ENCODE assay signal across 12 cellular contexts in genomic region chr2:161245671-161246070, GRCh38.
A peak's percentile ranks its signal among the peaks of the same experiment; 100 is the strongest.
DNase-seq lines count a peak whose midpoint lies in the region; ATAC-seq and TF ChIP-seq lines count a peak whose summit lies in the region.
"Had no signal": no experiment of that assay in that cellular context is flagged by ENCODE, and none has a peak within 500 bp of the region (broad histone marks: within the 10 kb centered on the region; RNA-seq: fewer than 3 reads in every experiment).

No MANE protein-coding gene starts in this region.

- H3K36me3 ChIP-seq in thyroid gland (no peaks in the 10 kb centered on the region), colonic mucosa (no peaks in the 10 kb centered on the region)

- H3K27me3 ChIP-seq in thyroid gland, result no peaks in the 10 kb centered on the region
- H3K27me3 ChIP-seq in colonic mucosa, result no peaks in the 10 kb centered on the region
- H3K27me3 ChIP-seq: body of pancreas had no signal

- TF ChIP-seq POLR2A in thyroid gland (IDR thresholded peaks at IDR 0.05), result no peak

- H3K4me1 ChIP-seq in thyroid gland (peaks cover 18 to 24% of the 10 kb centered on the region in 2 donors), colonic mucosa (no peaks in the 10 kb centered on the region)

- TF ChIP-seq CTCF in thyroid gland (IDR thresholded peaks at IDR 0.05) (no peak), colonic mucosa (IDR thresholded peaks at IDR 0.05) (no peak)

- DNase-seq in activated naive CD4-positive, alpha-beta T cell treated with anti-CD3 and anti-CD28 coated beads, Interleukin-2, amount 10 ng/mL, durations not matched to agents 7 days and 5 days, result no peak
- DNase-seq in activated naive CD4-positive, alpha-beta T cell (lab: John Stamatoyannopoulos, UW), result no peak
- no peak for DNase-seq in activated CD4-positive, alpha-beta memory T cell treated with anti-CD3 and anti-CD28 coated beads, Interleukin-2, amount 10 ng/mL, durations not matched to agents 7 days and 5 days
- DNase-seq in immature natural killer cell (no peak), thyroid gland (no peak), colonic mucosa (no peak), occipital lobe (lab: John Stamatoyannopoulos, UW) (no peak)
- DNase-seq: KG1, NCI-H226, Right ventricle myocardium superior had no signal

- H3K4me3 ChIP-seq in thyroid gland (replicated peaks in 1 of 3), result peak overlapping the region in 1 of 3 donors; percentile 37
- H3K4me3 ChIP-seq in colonic mucosa, result no peak overlapping the region
- H3K4me3 ChIP-seq: body of pancreas had no signal

- no peaks in the 10 kb centered on the region for H3K9me3 ChIP-seq in thyroid gland
- no peaks in the 10 kb centered on the region for H3K9me3 ChIP-seq in colonic mucosa
- H3K9me3 ChIP-seq: body of pancreas had no signal

- ATAC-seq in HG03520 (IDR thresholded peaks at IDR 0.05; ENCODE audit: unreplicated experiment), result no peak

- no peak overlapping the region for H3K9ac ChIP-seq in colonic mucosa (ENCODE audit: low read depth in 2 of 2, low read length in 2 of 2)

- intact Hi-C loops in thyroid gland (cut with DNase I), result no loop called here
- intact Hi-C loops in colonic mucosa (cut with DNase I), result no loop called here

- H3K27ac Mint-ChIP-seq in activated naive CD4-positive, alpha-beta T cell treated with anti-CD3 and anti-CD28 coated beads, Interleukin-2, amount 10 ng/mL, durations not matched to agents 7 days and 5 days, result peak overlapping the region; percentile 71
- peak overlapping the region; percentile 63 for H3K27ac Mint-ChIP-seq in activated CD4-positive, alpha-beta memory T cell treated with anti-CD3 and anti-CD28 coated beads, Interleukin-2, amount 10 ng/mL, durations not matched to agents 7 days and 5 days
- H3K27ac Mint-ChIP-seq in immature natural killer cell, result peak overlapping the region in 4 of 6 donors; percentile 24 to 94 (median 74)

- peaks cover 11% of the 10 kb centered on the region for H3K36me3 Mint-ChIP-seq in activated naive CD4-positive, alpha-beta T cell treated with anti-CD3 and anti-CD28 coated beads, Interleukin-2, amount 10 ng/mL, durations not matched to agents 7 days and 5 days
- peaks cover 10% of the 10 kb centered on the region for H3K36me3 Mint-ChIP-seq in activated CD4-positive, alpha-beta memory T cell treated with anti-CD3 and anti-CD28 coated beads, Interleukin-2, amount 10 ng/mL, durations not matched to agents 7 days and 5 days (ENCODE audit: low read depth)
- H3K36me3 Mint-ChIP-seq in immature natural killer cell, result no peaks in the 10 kb centered on the region

- H3K4me1 Mint-ChIP-seq in activated naive CD4-positive, alpha-beta T cell treated with anti-CD3 and anti-CD28 coated beads, Interleukin-2, amount 10 ng/mL, durations not matched to agents 7 days and 5 days, result peaks cover 41% of the 10 kb centered on the region
- peaks cover 44% of the 10 kb centered on the region for H3K4me1 Mint-ChIP-seq in activated CD4-positive, alpha-beta memory T cell treated with anti-CD3 and anti-CD28 coated beads, Interleukin-2, amount 10 ng/mL, durations not matched to agents 7 days and 5 days
- H3K4me1 Mint-ChIP-seq in immature natural killer cell, result peaks cover 11 to 38% of the 10 kb centered on the region in 2 donors

- H3K27ac ChIP-seq in thyroid gland (peak overlapping the region; percentile 68 to 87 (median 87)), colonic mucosa (no peak overlapping the region)

- no peaks in the 10 kb centered on the region for H3K9me3 Mint-ChIP-seq in activated naive CD4-positive, alpha-beta T cell treated with anti-CD3 and anti-CD28 coated beads, Interleukin-2, amount 10 ng/mL, durations not matched to agents 7 days and 5 days
- H3K9me3 Mint-ChIP-seq in activated CD4-positive, alpha-beta memory T cell treated with anti-CD3 and anti-CD28 coated beads, Interleukin-2, amount 10 ng/mL, durations not matched to agents 7 days and 5 days, result no peaks in the 10 kb centered on the region
- no peaks in the 10 kb centered on the region for H3K9me3 Mint-ChIP-seq in immature natural killer cell

- peak overlapping the region; percentile 92 for H3K4me3 Mint-ChIP-seq in activated naive CD4-positive, alpha-beta T cell treated with anti-CD3 and anti-CD28 coated beads, Interleukin-2, amount 10 ng/mL, durations not matched to agents 7 days and 5 days
- H3K4me3 Mint-ChIP-seq in activated CD4-positive, alpha-beta memory T cell treated with anti-CD3 and anti-CD28 coated beads, Interleukin-2, amount 10 ng/mL, durations not matched to agents 7 days and 5 days, result peak overlapping the region; percentile 81
- H3K4me3 Mint-ChIP-seq in immature natural killer cell, result peak overlapping the region in 3 of 5 donors; percentile 92 to 97 (median 93)

- 83 to 91% methylated on average over 2 of the region's 2 CpGs for WGBS in thyroid gland, 2 donors

- POLR2A ChIA-PET in activated CD4-positive, alpha-beta memory T cell treated with anti-CD3 and anti-CD28 coated beads, Interleukin-2, amount 10 ng/mL, durations not matched to agents 7 days and 5 days (lab: Charles Lee), result interaction anchor here (1.1 to 3.6 kb wide), 3 partner anchors 8 to 63 kb away, joined by 6 to 24 read pairs (median 6); partner anchors contain the start of gene PSMD14

- H3K27me3 Mint-ChIP-seq in activated naive CD4-positive, alpha-beta T cell treated with anti-CD3 and anti-CD28 coated beads, Interleukin-2, amount 10 ng/mL, durations not matched to agents 7 days and 5 days, result no peaks in the 10 kb centered on the region
- no peaks in the 10 kb centered on the region for H3K27me3 Mint-ChIP-seq in activated CD4-positive, alpha-beta memory T cell treated with anti-CD3 and anti-CD28 coated beads, Interleukin-2, amount 10 ng/mL, durations not matched to agents 7 days and 5 days
- H3K27me3 Mint-ChIP-seq in immature natural killer cell (ENCODE audit: low read depth in 3 of 3), result peaks cover 1 to 17% (median 4%) of the 10 kb centered on the region in 3 donors

- CTCF ChIA-PET in activated naive CD4-positive, alpha-beta T cell treated with anti-CD3 and anti-CD28 coated beads, Interleukin-2, amount 10 ng/mL, durations not matched to agents 7 days and 5 days (lab: Charles Lee), result interaction anchor here (1.1 kb wide), 1 partner anchor 8 kb away, joined by 3 read pairs; no protein-coding TSS in a partner anchor
- CTCF ChIA-PET in activated CD4-positive, alpha-beta memory T cell treated with anti-CD3 and anti-CD28 coated beads, Interleukin-2, amount 10 ng/mL, durations not matched to agents 7 days and 5 days (lab: Charles Lee), result interaction anchor here (1.2 to 3.3 kb wide), 4 partner anchors 8 to 28 kb away, joined by 4 to 16 read pairs (median 6); no protein-coding TSS in a partner anchor
